Comparison of ENCODE assay signal across 1 cellular context in genomic region chrX:133410555-133410954, GRCh38.
TF ChIP-seq lines count a peak whose summit lies in the region.

No MANE protein-coding gene starts in this region.

TF ChIP-seq in GM23338, 12 proteins besides CTCF, POLR2A, EP300 and RAD21 (continued from another document):
- no peak for TF ChIP-seq REST (IDR thresholded peaks at IDR 0.05; ENCODE audit: unreplicated experiment)
- TF ChIP-seq ETS1 (IDR thresholded peaks at IDR 0.05), result no peak
- TF ChIP-seq STAT1 (IDR thresholded peaks at IDR 0.05; ENCODE audit: unreplicated experiment), result no peak
- no peak for TF ChIP-seq CREB1 (CRISPR knock-in tag; IDR thresholded peaks at IDR 0.05; ENCODE audit: low read depth)
- no peak for TF ChIP-seq NANOG (IDR thresholded peaks at IDR 0.05; ENCODE audit: borderline replicate concordance)
- no peak for TF ChIP-seq EZH2phosphoT487 (IDR thresholded peaks at IDR 0.05; ENCODE audit: unreplicated experiment)
- no peak for TF ChIP-seq ZNF331 (CRISPR knock-in tag; IDR thresholded peaks at IDR 0.05; ENCODE audit: low read depth)
- TF ChIP-seq EZH2 (IDR thresholded peaks at IDR 0.05; ENCODE audit: low read depth, unreplicated experiment), result no peak
- TF ChIP-seq, protein P1, sequence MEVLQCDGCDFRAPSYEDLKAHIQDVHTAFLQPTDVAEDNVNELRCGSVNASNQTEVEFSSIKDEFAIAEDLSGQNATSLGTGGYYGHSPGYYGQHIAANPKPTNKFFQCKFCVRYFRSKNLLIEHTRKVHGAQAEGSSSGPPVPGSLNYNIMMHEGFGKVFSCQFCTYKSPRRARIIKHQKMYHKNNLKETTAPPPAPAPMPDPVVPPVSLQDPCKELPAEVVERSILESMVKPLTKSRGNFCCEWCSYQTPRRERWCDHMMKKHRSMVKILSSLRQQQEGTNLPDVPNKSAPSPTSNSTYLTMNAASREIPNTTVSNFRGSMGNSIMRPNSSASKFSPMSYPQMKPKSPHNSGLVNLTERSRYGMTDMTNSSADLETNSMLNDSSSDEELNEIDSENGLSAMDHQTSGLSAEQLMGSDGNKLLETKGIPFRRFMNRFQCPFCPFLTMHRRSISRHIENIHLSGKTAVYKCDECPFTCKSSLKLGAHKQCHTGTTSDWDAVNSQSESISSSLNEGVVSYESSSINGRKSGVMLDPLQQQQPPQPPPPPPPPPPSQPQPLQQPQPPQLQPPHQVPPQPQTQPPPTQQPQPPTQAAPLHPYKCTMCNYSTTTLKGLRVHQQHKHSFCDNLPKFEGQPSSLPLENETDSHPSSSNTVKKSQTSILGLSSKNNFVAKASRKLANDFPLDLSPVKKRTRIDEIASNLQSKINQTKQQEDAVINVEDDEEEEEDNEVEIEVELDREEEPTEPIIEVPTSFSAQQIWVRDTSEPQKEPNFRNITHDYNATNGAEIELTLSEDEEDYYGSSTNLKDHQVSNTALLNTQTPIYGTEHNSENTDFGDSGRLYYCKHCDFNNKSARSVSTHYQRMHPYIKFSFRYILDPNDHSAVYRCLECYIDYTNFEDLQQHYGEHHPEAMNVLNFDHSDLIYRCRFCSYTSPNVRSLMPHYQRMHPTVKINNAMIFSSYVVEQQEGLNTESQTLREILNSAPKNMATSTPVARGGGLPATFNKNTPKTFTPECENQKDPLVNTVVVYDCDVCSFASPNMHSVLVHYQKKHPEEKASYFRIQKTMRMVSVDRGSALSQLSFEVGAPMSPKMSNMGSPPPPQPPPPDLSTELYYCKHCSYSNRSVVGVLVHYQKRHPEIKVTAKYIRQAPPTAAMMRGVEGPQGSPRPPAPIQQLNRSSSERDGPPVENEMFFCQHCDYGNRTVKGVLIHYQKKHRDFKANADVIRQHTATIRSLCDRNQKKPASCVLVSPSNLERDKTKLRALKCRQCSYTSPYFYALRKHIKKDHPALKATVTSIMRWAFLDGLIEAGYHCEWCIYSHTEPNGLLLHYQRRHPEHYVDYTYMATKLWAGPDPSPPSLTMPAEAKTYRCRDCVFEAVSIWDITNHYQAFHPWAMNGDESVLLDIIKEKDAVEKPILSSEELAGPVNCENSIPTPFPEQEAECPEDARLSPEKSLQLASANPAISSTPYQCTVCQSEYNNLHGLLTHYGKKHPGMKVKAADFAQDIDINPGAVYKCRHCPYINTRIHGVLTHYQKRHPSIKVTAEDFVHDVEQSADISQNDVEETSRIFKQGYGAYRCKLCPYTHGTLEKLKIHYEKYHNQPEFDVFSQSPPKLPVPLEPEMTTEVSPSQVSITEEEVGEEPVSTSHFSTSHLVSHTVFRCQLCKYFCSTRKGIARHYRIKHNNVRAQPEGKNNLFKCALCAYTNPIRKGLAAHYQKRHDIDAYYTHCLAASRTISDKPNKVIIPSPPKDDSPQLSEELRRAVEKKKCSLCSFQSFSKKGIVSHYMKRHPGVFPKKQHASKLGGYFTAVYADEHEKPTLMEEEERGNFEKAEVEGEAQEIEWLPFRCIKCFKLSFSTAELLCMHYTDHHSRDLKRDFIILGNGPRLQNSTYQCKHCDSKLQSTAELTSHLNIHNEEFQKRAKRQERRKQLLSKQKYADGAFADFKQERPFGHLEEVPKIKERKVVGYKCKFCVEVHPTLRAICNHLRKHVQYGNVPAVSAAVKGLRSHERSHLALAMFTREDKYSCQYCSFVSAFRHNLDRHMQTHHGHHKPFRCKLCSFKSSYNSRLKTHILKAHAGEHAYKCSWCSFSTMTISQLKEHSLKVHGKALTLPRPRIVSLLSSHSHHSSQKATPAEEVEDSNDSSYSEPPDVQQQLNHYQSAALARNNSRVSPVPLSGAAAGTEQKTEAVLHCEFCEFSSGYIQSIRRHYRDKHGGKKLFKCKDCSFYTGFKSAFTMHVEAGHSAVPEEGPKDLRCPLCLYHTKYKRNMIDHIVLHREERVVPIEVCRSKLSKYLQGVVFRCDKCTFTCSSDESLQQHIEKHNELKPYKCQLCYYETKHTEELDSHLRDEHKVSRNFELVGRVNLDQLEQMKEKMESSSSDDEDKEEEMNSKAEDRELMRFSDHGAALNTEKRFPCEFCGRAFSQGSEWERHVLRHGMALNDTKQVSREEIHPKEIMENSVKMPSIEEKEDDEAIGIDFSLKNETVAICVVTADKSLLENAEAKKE (CRISPR knock-in tag; IDR thresholded peaks at IDR 0.05), result no peak
